Comparison of ENCODE assay signal across 8 cellular contexts in genomic region chr19:55585658-55586339, GRCh38. TPM values are rescaled to one million over a fixed set of nuclear protein-coding genes. Genes with fewer than 3 reads are reported as not detected.
DNase-seq lines count a peak whose midpoint lies in the region; ATAC-seq, FAIRE-seq and TF ChIP-seq lines count a peak whose summit lies in the region.

No MANE protein-coding gene starts in this region.

- H3K27ac Mint-ChIP-seq in neural crest cell (ENCODE audit: unreplicated experiment): peak overlapping the region; percentile 85

- TF ChIP-seq CTCF in neural crest cell (conservative IDR thresholded peaks at IDR 0.05): no peak

- no peaks in the 10 kb centered on the region for H3K27me3 Mint-ChIP-seq in neural crest cell (ENCODE audit: low read depth)

- H3K36me3 Mint-ChIP-seq in neural crest cell (ENCODE audit: low read depth): no peaks in the 10 kb centered on the region

- FAIRE-seq in G401.6 (lab: Jason Lieb, UNC): peak; percentile 72

- no peaks in the 10 kb centered on the region for H3K9me3 Mint-ChIP-seq in neural crest cell

- peak overlapping the region; percentile 96 for H3K4me3 Mint-ChIP-seq in neural crest cell

- H3K4me1 Mint-ChIP-seq in neural crest cell: peaks cover 41% of the 10 kb centered on the region

- no peak for ATAC-seq in HG03039 (IDR thresholded peaks at IDR 0.05; ENCODE audit: unreplicated experiment)

- DNase-seq in NCI-H2227 (lab: John Stamatoyannopoulos, UW; ENCODE audit: unreplicated experiment) (peak; percentile 96), foreskin melanocyte (peak; percentile 48), neural crest cell (ENCODE audit: low read depth, low spot score) (peak; percentile 73), ureter (ENCODE audit: low spot score) (peak; percentile 78), mucosa of gallbladder (ENCODE audit: low spot score) (no peak)
- DNase-seq in activated effector memory CD4-positive, alpha-beta T cell treated with Interleukin-2 at 50 U/mL for 16 hours: peak; percentile 17

RNA-seq across cellular contexts. Expression of gene ZNF579, which starts 5.2 kb away (rescaled TPM):
- total RNA-seq in neural crest cell (28.2 and 29.1 TPM in 2 replicates), ureter (14.0 TPM), mucosa of gallbladder (35.0 TPM)

RNA-seq across cellular contexts. Expression of gene FIZ1, which starts 13.5 kb away (rescaled TPM):
- total RNA-seq in neural crest cell (31.6 and 31.8 TPM in 2 replicates), ureter (18.4 TPM), mucosa of gallbladder (22.7 TPM)

RNA-seq across cellular contexts. Expression of gene ZNF524, which starts 14.3 kb away (rescaled TPM):
- total RNA-seq in neural crest cell (6.1 and 6.7 TPM in 2 replicates), ureter (13.0 TPM), mucosa of gallbladder (37.8 TPM)

RNA-seq across cellular contexts. Expression of gene ZNF865, which starts 19.6 kb away (rescaled TPM):
- total RNA-seq in neural crest cell (20.3 TPM in 2 replicates), ureter (13.6 TPM), mucosa of gallbladder (21.6 TPM)

RNA-seq across cellular contexts. Expression of gene ZNF784, which starts 38.6 kb away (rescaled TPM):
- total RNA-seq in neural crest cell (11.0 and 12.4 TPM in 2 replicates), ureter (9.5 TPM), mucosa of gallbladder (13.0 TPM)
